Comparison of ENCODE assay signal across 8 cellular contexts in the genomic region with DNA sequence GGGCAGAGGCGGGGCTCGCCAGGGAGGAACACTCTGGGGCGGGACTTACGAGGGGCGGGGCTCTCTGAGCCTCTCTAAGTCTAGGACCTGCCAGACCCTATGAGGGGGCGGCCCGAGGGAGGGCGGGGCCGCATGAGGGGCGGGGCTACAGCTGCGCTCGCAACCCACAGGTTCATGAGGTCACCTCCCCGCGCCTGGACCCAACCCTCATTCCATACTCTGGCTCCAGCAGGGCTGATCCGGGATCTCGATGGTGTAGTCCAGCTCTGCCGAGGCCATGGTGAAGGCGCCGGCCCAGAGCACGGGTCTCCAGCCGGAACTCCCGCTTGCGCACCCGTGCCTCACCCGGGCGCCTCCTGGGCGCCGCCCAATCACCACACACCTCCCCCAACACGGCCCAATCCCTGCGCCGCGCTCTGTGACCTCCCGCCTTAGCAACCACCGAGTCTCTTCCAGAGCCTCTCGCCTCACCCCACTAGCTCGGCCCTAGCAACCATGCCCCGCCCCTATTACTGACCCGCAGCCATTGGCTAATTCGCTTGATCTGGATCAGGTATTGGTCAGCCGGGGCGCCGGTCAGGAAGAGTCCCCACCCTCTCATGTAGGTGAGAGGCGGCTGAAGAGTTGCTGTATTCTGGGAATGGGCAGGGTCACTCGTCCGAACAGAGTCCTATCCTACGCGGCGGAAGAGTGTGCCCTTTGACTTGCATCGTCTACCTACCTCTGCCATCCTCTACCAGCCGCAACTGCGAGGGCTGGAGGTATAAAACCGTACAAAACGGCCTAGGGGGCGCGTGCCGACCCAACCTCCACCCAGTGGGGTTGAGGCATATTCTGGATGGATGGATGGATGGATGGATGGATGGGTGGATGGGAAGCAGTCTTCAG. TPM values are rescaled to one million over a fixed set of nuclear protein-coding genes. Genes with fewer than 3 reads are reported as not detected.
A peak's percentile ranks its signal among the peaks of the same experiment; 100 is the strongest.
DNase-seq lines count a peak whose midpoint lies in the region; ATAC-seq and TF ChIP-seq lines count a peak whose summit lies in the region.

TSS of gene ARMH1 (plus strand) at position 602 of the 888 bp plus-strand sequence. CDS start 14,984 bp downstream, outside the sequence.
TSS of gene TMEM53 (minus strand) at position 369 of the 888 bp plus-strand sequence. CDS start at position 279, 90 bp downstream.

- TF ChIP-seq CTCF in Caco-2 (IDR thresholded peaks at IDR 0.05; ENCODE audit: insufficient read depth in 1 of 2, low read depth in 1 of 2, low read length in 1 of 2, severe bottlenecking in 1 of 2, unreplicated experiment in 1 of 2), result peak in 1 of 2 experiments; percentile 4

- H3K4me1 Mint-ChIP-seq in Caco-2 (ENCODE audit: low read depth, unreplicated experiment), result no peaks in the 10 kb centered on the region

- H3K79me2 ChIP-seq in mesendoderm (ENCODE audit: control insufficient read depth, insufficient read depth, low read length), result no peaks in the 10 kb centered on the region

- POLR2A ChIA-PET in Caco-2 (lab: Charles Lee), result interaction anchor here (0.5 to 1.3 kb wide), 9 partner anchors 21 to 629 kb away, joined by 3 to 11 read pairs (median 4); partner anchors contain the start of gene RNU5D-1

- peak within 1 kb of the TSS; percentile 75 for H3K4me3 Mint-ChIP-seq in Caco-2 (ENCODE audit: unreplicated experiment)

- no peak within 1 kb of the TSS for H2BK120ac ChIP-seq in mesendoderm (ENCODE audit: low read depth, low read length)

- peaks cover 8% of the 10 kb centered on the region for H3K36me3 Mint-ChIP-seq in Caco-2 (ENCODE audit: insufficient read depth, unreplicated experiment)

- no peaks in the 10 kb centered on the region for H3K36me3 ChIP-seq in Caco-2 (ENCODE audit: control insufficient read depth, insufficient read depth, low read length)
- H3K36me3 ChIP-seq in endocrine pancreas (ENCODE audit: control insufficient read depth, insufficient read depth, low read length), result no peaks in the 10 kb centered on the region
- H3K36me3 ChIP-seq in mesendoderm (ENCODE audit: control insufficient read depth, insufficient read depth, low read length), result no peaks in the 10 kb centered on the region

- H3K23ac ChIP-seq in mesendoderm (ENCODE audit: low read length), result no peak within 1 kb of the TSS

- DNase-seq in Caco-2 (peak; percentile 97 to 99), HT1080 (ENCODE audit: low read depth) (peak; percentile 98), NOMO-1 (lab: John Stamatoyannopoulos, UW; ENCODE audit: unreplicated experiment in 2 of 2) (peak; percentile 99 to 100), mesendoderm (peak; percentile 100)
- DNase-seq in activated CD8-positive, alpha-beta memory T cell treated with anti-CD3 and anti-CD28 coated beads, Interleukin-2, amount 50 U/mL, for 1 hour (ENCODE audit: extremely low read depth), result peak; percentile 88
- DNase-seq in stimulated activated CD8-positive, alpha-beta memory T cell treated with anti-CD3 and anti-CD28 coated beads, Interleukin-12 subunit alpha, Interleukin-12 subunit beta, amount 100 ng/mL, for 4 hours (ENCODE audit: low read depth), result peak; percentile 92

- no peaks in the 10 kb centered on the region for H3K9me3 Mint-ChIP-seq in Caco-2 (ENCODE audit: unreplicated experiment)

- H4K5ac ChIP-seq in mesendoderm (ENCODE audit: low read length), result peak within 1 kb of the TSS; percentile 84

- no peak within 1 kb of the TSS for H4K8ac ChIP-seq in mesendoderm (ENCODE audit: low read depth, low read length)

- CTCF ChIA-PET in Caco-2 (lab: Charles Lee), result interaction anchor here (0.5 to 1.4 kb wide), 4 partner anchors 19 to 793 kb away, joined by 3 to 11 read pairs (median 4); no protein-coding TSS in a partner anchor

- H2AK5ac ChIP-seq in mesendoderm (ENCODE audit: low read length), result no peak within 1 kb of the TSS

- H3K9me3 ChIP-seq in Caco-2 (no peaks in the 10 kb centered on the region), endocrine pancreas (ENCODE audit: control insufficient read depth, low read length) (no peaks in the 10 kb centered on the region)

- H3K27me3 ChIP-seq in Caco-2 (replicated peaks; ENCODE audit: control insufficient read depth, insufficient read depth, low read length) (no peaks in the 10 kb centered on the region), endocrine pancreas (ENCODE audit: control insufficient read depth, insufficient read depth, low read length) (no peaks in the 10 kb centered on the region), mesendoderm (ENCODE audit: insufficient read depth, low read length, poor library complexity) (no peaks in the 10 kb centered on the region)

- H3K27ac ChIP-seq in mesendoderm (ENCODE audit: low read depth, low read length), result peak within 1 kb of the TSS; percentile 89

- H3K4me1 ChIP-seq in Caco-2, result peaks cover 3% of the 10 kb centered on the region; the same call in 1 of the 2 replicates
- H3K4me1 ChIP-seq in endocrine pancreas (ENCODE audit: control insufficient read depth, insufficient read depth, low read length), result no peaks in the 10 kb centered on the region
- peaks cover 4% of the 10 kb centered on the region for H3K4me1 ChIP-seq in mesendoderm (ENCODE audit: control insufficient read depth, low read depth, low read length)

- peak within 1 kb of the TSS; percentile 54 for H3K18ac ChIP-seq in mesendoderm (ENCODE audit: low read length)

- H3K4me2 ChIP-seq in mesendoderm (ENCODE audit: low read length), result peak within 1 kb of the TSS; percentile 85

- BruUV-seq in Caco-2 (replicated peaks; lab: Mats Ljungman, UMichigan), result no TSS peak

- H3K9ac ChIP-seq in endocrine pancreas (ENCODE audit: control insufficient read depth, insufficient read depth, low read length) (peak within 1 kb of the TSS; percentile 58), mesendoderm (ENCODE audit: low read length) (peak within 1 kb of the TSS; percentile 85)

- peak; percentile 83 for ATAC-seq in GM21367 (IDR thresholded peaks at IDR 0.05; ENCODE audit: unreplicated experiment)

- peak within 1 kb of the TSS; percentile 88 for H3K27ac Mint-ChIP-seq in Caco-2 (ENCODE audit: unreplicated experiment)

- H3K4ac ChIP-seq in mesendoderm (ENCODE audit: low read depth, low read length), result no peak within 1 kb of the TSS

- no peak within 1 kb of the TSS for H2BK15ac ChIP-seq in mesendoderm (replicated peaks; ENCODE audit: low read depth)

- H3K56ac ChIP-seq in mesendoderm (ENCODE audit: low read length), result peak within 1 kb of the TSS; percentile 97

- peak within 1 kb of the TSS; percentile 73 for H3K4me3 ChIP-seq in Caco-2 (ENCODE audit: low read depth, low read length)
- peak within 1 kb of the TSS; percentile 63 for H3K4me3 ChIP-seq in endocrine pancreas (ENCODE audit: control insufficient read depth, insufficient read depth, low read length)
- peak within 1 kb of the TSS; percentile 86 for H3K4me3 ChIP-seq in mesendoderm (ENCODE audit: low read length)

- H3K79me1 ChIP-seq in mesendoderm (ENCODE audit: low read length), result no peaks in the 10 kb centered on the region

- H2BK5ac ChIP-seq in mesendoderm (ENCODE audit: low read length), result peak within 1 kb of the TSS; percentile 65

- intact Hi-C loops in Caco-2 (cut with micrococcal nuclease; ENCODE audit: unreplicated experiment), result loop anchor here (1.0 kb wide), 1 partner anchor 43 kb away; no protein-coding TSS in a partner anchor

- H3K27me3 Mint-ChIP-seq in Caco-2 (ENCODE audit: insufficient read depth, unreplicated experiment), result no peaks in the 10 kb centered on the region

- WGBS in mesendoderm (ENCODE audit: extremely low coverage, insufficient coverage, low lambda C conversion rate), result no CpG with 5 or more reads among the region's 56 CpGs

RNA-seq across cellular contexts. Expression of gene ARMH1, which starts in this region (rescaled TPM):
- 0.37 TPM in 1 of 2 replicates, not detected in the other for total RNA-seq in Caco-2 (2022)
- not detected in 2 replicates for total RNA-seq in HT1080 (2014; rRNA removed; shearing (Covaris generic))
- polyA plus RNA-seq in HT1080 (2015; cell fraction: cytosol; rRNA removed), result not detected in 2 replicates
- polyA plus RNA-seq in HT1080 (2015; cell fraction: nucleus; rRNA removed), result 0.35 and 0.93 TPM in 2 replicates
- 0.27 TPM for polyA plus RNA-seq in mesendoderm (2013, experiment 1 of 2)
- polyA plus RNA-seq in mesendoderm (2013, experiment 2 of 2), result 0.10 TPM

RNA-seq across cellular contexts. Expression of gene TMEM53, which starts in this region (rescaled TPM):
- 3.5 and 4.4 TPM in 2 replicates for total RNA-seq in Caco-2 (2022)
- 3.9 and 4.2 TPM in 2 replicates for total RNA-seq in HT1080 (2014; rRNA removed; shearing (Covaris generic))
- 6.2 and 11.0 TPM in 2 replicates for polyA plus RNA-seq in HT1080 (2015; cell fraction: cytosol; rRNA removed)
- 4.1 and 4.6 TPM in 2 replicates for polyA plus RNA-seq in HT1080 (2015; cell fraction: nucleus; rRNA removed)
- 5.8 TPM for polyA plus RNA-seq in mesendoderm (2013, experiment 1 of 2)
- 5.4 TPM for polyA plus RNA-seq in mesendoderm (2013, experiment 2 of 2)

Comparison
In these comparisons a context has a peak if more than half of its experiments do, and no peak if none do; other contexts are left out.
1. Peak in every context shown above with its lines: DNase-seq, ATAC-seq, H3K4me3 ChIP-seq and H3K27ac ChIP-seq.